10 cellular contexts compared by ENCODE assay signal in genomic region chr21:45309541-45310381, GRCh38. TPM values are rescaled to one million over a fixed set of nuclear protein-coding genes. Genes with fewer than 3 reads are reported as not detected.
DNase-seq lines count a peak whose midpoint lies in the region; ATAC-seq lines count a peak whose summit lies in the region.
"Had no signal": no experiment of that assay in that cellular context is flagged by ENCODE, and none has a peak within 500 bp of the region (broad histone marks: within the 10 kb centered on the region; RNA-seq: fewer than 3 reads in every experiment).

No MANE protein-coding gene starts in this region.

- H3K4me2 ChIP-seq in mesenchymal stem cell (ENCODE audit: low read length, poor library complexity, severe bottlenecking) = no peak overlapping the region

- peak overlapping the region; percentile 48 to 83 for H3K4ac ChIP-seq in mesenchymal stem cell (ENCODE audit: low read depth in 1 of 2, low read length in 2 of 2)

- H3K4me1 ChIP-seq in HUES48 (ENCODE audit: control insufficient read depth, insufficient read depth, low read length) (no peaks in the 10 kb centered on the region; the same call in 1 of the 2 replicates), mesenchymal stem cell (ENCODE audit: control insufficient read depth, insufficient read depth, low read depth, low read length) (peaks cover 49% of the 10 kb centered on the region), stomach smooth muscle (ENCODE audit: control insufficient read depth, insufficient read depth, low read length) (peaks cover 32% of the 10 kb centered on the region)

- H3K27me3 ChIP-seq in HUES48 (ENCODE audit: control insufficient read depth, insufficient read depth, low read length) = no peaks in the 10 kb centered on the region
- H3K27me3 ChIP-seq in mesenchymal stem cell (ENCODE audit: control insufficient read depth in 1 of 2, insufficient read depth in 1 of 2, low read length in 2 of 2) = peaks cover 0 to 11% of the 10 kb centered on the region in 2 experiments
- H3K27me3 ChIP-seq in stomach smooth muscle (ENCODE audit: control insufficient read depth in 1 of 2, insufficient read depth in 2 of 2, low read length in 2 of 2) = peaks cover 0 to 4% of the 10 kb centered on the region in 2 donors

- DNase-seq in dermis blood vessel endothelial cell (peak; percentile 76), mesenchymal stem cell (no peak), pons (ENCODE audit: low spot score) (no peak), DMS153 treated with DMSO at 0.1 percent for 48 hours (lab: John Stamatoyannopoulos, UW; ENCODE audit: unreplicated experiment) (no peak)
- DNase-seq: NCI-H2107 had no signal

- H2BK5ac ChIP-seq in mesenchymal stem cell (ENCODE audit: low read depth, low read length, poor library complexity, severe bottlenecking) = peak overlapping the region; percentile 45

- no peak overlapping the region for H2AFZ ChIP-seq in mesenchymal stem cell (ENCODE audit: low read depth, low read length)

- 66% methylated on average over 20 of the region's 20 CpGs for WGBS in mesenchymal stem cell

- peak overlapping the region; percentile 83 to 86 for H3K18ac ChIP-seq in mesenchymal stem cell (ENCODE audit: low read depth in 1 of 2, low read length in 2 of 2)

- no peak overlapping the region for H2BK15ac ChIP-seq in mesenchymal stem cell (ENCODE audit: low read depth, poor library complexity, severe bottlenecking)

- H3K4me3 ChIP-seq in HUES48 (ENCODE audit: low read depth, low read length) (no peak overlapping the region), mesenchymal stem cell (ENCODE audit: insufficient read depth in 1 of 2, low read depth in 1 of 2, low read length in 2 of 2) (no peak overlapping the region), stomach smooth muscle (ENCODE audit: low read length in 2 of 2) (no peak overlapping the region)

- no peaks in the 10 kb centered on the region for H3K79me1 ChIP-seq in mesenchymal stem cell (replicated peaks; ENCODE audit: low read length, poor library complexity, severe bottlenecking)

- H3K23ac ChIP-seq in mesenchymal stem cell (ENCODE audit: low read length in 2 of 2) = no peak overlapping the region

- H2BK120ac ChIP-seq in mesenchymal stem cell (ENCODE audit: low read depth, low read length) = peak overlapping the region; percentile 85

- peak overlapping the region; percentile 89 for H4K8ac ChIP-seq in mesenchymal stem cell (ENCODE audit: low read length)

- no peak overlapping the region for H3K9ac ChIP-seq in HUES48 (ENCODE audit: low read depth, low read length)
- peak overlapping the region; percentile 64 for H3K9ac ChIP-seq in mesenchymal stem cell (ENCODE audit: low read length)
- H3K9ac ChIP-seq in stomach smooth muscle (ENCODE audit: low read length in 2 of 2) = no peak overlapping the region

- H3K9me3 ChIP-seq in HUES48 (ENCODE audit: control insufficient read depth, insufficient read depth, low read length) (no peaks in the 10 kb centered on the region), mesenchymal stem cell (ENCODE audit: control insufficient read depth, low read length) (no peaks in the 10 kb centered on the region), stomach smooth muscle (ENCODE audit: control insufficient read depth in 2 of 2, low read length in 2 of 2) (peaks cover 0 to 2% of the 10 kb centered on the region in 2 donors)

- no peaks in the 10 kb centered on the region for H3K36me3 ChIP-seq in HUES48 (ENCODE audit: control insufficient read depth, insufficient read depth, low read length)
- no peaks in the 10 kb centered on the region for H3K36me3 ChIP-seq in mesenchymal stem cell (ENCODE audit: control insufficient read depth in 1 of 2, insufficient read depth in 2 of 2, low read depth in 1 of 2, low read length in 2 of 2)
- H3K36me3 ChIP-seq in stomach smooth muscle (ENCODE audit: control insufficient read depth in 2 of 2, insufficient read depth in 2 of 2, low read length in 2 of 2) = no peaks in the 10 kb centered on the region
- H3K36me3 ChIP-seq: WERI-Rb-1 had no signal

- peak overlapping the region; percentile 17 for H3K27ac ChIP-seq in HUES48 (ENCODE audit: low read depth, low read length)
- peak overlapping the region; percentile 34 for H3K27ac ChIP-seq in mesenchymal stem cell (ENCODE audit: low read length, poor library complexity, severe bottlenecking)
- peak overlapping the region; percentile 37 for H3K27ac ChIP-seq in stomach smooth muscle (ENCODE audit: low read length)
- H3K27ac ChIP-seq: WERI-Rb-1 had no signal

- no peak overlapping the region for H2AK5ac ChIP-seq in mesenchymal stem cell (ENCODE audit: low read length, severe bottlenecking)

- H3K14ac ChIP-seq in mesenchymal stem cell (ENCODE audit: low read length in 2 of 2) = peak overlapping the region in 1 of 2 experiments; percentile 27

- H2BK12ac ChIP-seq in mesenchymal stem cell (ENCODE audit: low read length in 2 of 2) = peak overlapping the region; percentile 25 to 83

- ATAC-seq in GM18873 (IDR thresholded peaks at IDR 0.05; ENCODE audit: low FRiP score, unreplicated experiment) (no peak), GM19328 (IDR thresholded peaks at IDR 0.05; ENCODE audit: unreplicated experiment) (no peak)

- H4K91ac ChIP-seq in mesenchymal stem cell (ENCODE audit: low read length) = peak overlapping the region; percentile 31

RNA-seq across cellular contexts. Expression of gene POFUT2, which starts 22.1 kb away (rescaled TPM):
- 19.4 and 31.0 TPM in 2 replicates for total RNA-seq in dermis blood vessel endothelial cell
- 75.1 TPM for polyA plus RNA-seq in mesenchymal stem cell (2013, experiment 1 of 2)
- 76.3 TPM for polyA plus RNA-seq in mesenchymal stem cell (2013, experiment 2 of 2)
